In the genomic region with DNA sequence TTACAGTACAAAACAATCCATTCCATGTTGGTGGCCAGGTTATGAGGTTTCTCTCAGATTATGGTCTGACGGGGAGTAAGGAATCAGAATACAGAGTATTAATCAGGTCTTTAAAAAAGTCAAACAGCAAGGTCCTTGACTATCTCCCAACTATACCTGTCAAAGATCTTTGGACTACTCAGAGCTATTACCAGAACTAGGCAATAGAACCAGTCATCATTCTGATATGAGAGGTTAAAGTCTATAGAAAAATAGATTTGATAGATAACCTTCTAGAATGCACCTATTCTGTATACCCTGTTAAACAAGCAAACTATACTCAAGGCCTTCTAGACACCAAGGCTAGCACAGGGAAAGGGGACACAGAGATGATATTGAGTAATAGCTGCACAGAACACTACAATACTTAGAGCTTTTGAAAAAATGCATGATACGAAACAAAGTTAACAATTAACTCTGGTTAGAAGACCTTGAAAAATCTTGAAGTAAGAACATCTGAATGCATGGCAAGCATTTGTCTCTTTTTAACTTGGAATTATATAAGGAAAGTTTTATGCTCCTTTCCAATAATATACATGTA, we compare ENCODE assay signal across 29 cellular contexts.
"Had no signal": no experiment of that assay in that cellular context is flagged by ENCODE, and none has a peak within 500 bp of the region (broad histone marks: within the 10 kb centered on the region; RNA-seq: fewer than 3 reads in every experiment).

No MANE protein-coding gene starts in this region.

- H3K4me3 ChIP-seq: adrenal gland, breast epithelium, MG63, SJCRH30 had no signal

- H3K4me1 ChIP-seq: breast epithelium had no signal

- ATAC-seq: activated CD8-positive, alpha-beta T cell treated with anti-CD3 and anti-CD28 coated beads, Interleukin-2, amount 10 ng/mL, durations not matched to agents 7 days and 5 days; Panc1; Right ventricle myocardium inferior; T-helper 17 cell; WTC11 had no signal

- H3K9me3 ChIP-seq: adrenal gland, breast epithelium, MG63, SJCRH30 had no signal

- H3K36me3 ChIP-seq: adrenal gland, breast epithelium, MG63, SJCRH30 had no signal

- DNase-seq: activated CD4-positive, alpha-beta T cell treated with anti-CD3 and anti-CD28 coated beads for 48 hours; activated CD4-positive, alpha-beta T cell treated with anti-CD3 and anti-CD28 coated beads, Interleukin-2, amount 50 U/mL, for 4 hours; activated CD4-positive, CD25-positive, alpha-beta regulatory T cell treated with anti-CD3 and anti-CD28 coated beads, Interleukin-2, amount 50 U/mL, for 72 hours; activated CD8-positive, alpha-beta memory T cell treated with anti-CD3 and anti-CD28 coated beads, Interleukin-2, amount 50 U/mL, for 48 hours; activated CD8-positive, alpha-beta T cell treated with anti-CD3 and anti-CD28 coated beads, Interleukin-2, amount 10 ng/mL, durations not matched to agents 7 days and 5 days; activated naive CD4-positive, alpha-beta T cell treated with anti-CD3 and anti-CD28 coated beads, Interleukin-2, amount 50 U/mL, for 16 hours; activated naive CD8-positive, alpha-beta T cell treated with anti-CD3 and anti-CD28 coated beads, Interleukin-2, amount 10 ng/mL, durations not matched to agents 7 days and 5 days; activated T-cell treated with anti-CD3 and anti-CD28 coated beads, Interleukin-2, amount 50 U/mL, for 1 hour; adrenal gland; anterior cingulate cortex; MG63; MV-4-11; NCI-H1105; NCI-H1436; NCI-H1694 treated with DMSO at 0.1 percent for 48 hours; NCI-H2029 treated with DMSO at 0.1 percent for 48 hours; NCI-H345; NCI-H510A; NCI-H526 treated with DMSO at 0.1 percent for 48 hours; NCI-H82; OCI-M1; RPMI8226; SJCRH30; T-helper 17 cell; T-helper 9 cell had no signal

- H3K27me3 ChIP-seq: adrenal gland, breast epithelium, MG63, SJCRH30 had no signal

- H3K27ac ChIP-seq: adrenal gland, breast epithelium, SJCRH30 had no signal
